ENCODE assay signal across 8 cellular contexts in the genomic region with DNA sequence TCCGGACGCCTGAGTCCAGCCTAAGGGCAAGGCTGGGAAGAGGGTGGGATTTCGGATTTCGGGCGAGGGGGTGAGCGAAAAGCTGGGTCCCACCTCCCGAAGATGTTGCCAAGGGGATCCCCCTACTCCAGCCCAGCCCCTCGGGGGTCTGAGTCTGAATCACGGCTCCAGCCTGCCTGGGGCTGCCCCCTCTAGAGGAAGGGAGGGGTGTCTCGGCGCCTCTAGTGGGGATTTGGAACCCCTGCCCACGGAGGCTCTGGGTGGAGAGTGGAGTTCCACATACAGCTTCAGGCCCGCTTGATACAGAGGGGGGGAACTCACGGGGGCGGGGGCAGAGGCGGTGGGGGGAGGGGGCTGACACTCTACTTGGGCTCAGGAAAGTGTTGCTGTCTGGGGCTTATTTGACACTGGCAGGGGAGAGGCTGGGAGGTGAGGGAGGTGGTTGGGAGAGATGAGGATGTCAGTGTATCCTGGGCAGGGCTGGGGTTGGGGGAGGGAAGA. TPM values are rescaled to one million over a fixed set of nuclear protein-coding genes. Genes with fewer than 3 reads are reported as not detected.
A peak's percentile ranks its signal among the peaks of the same experiment; 100 is the strongest.
DNase-seq lines count a peak whose midpoint lies in the region; ATAC-seq and TF ChIP-seq lines count a peak whose summit lies in the region.

No MANE protein-coding gene starts in this region.

- H3F3A ChIP-seq in PC-3 (ENCODE audit: low read length, unreplicated experiment) = no peaks in the 10 kb centered on the region
- H3F3A ChIP-seq in neural cell (ENCODE audit: insufficient read depth, low read length, poor library complexity, severe bottlenecking) = no peaks in the 10 kb centered on the region

- no peak for TF ChIP-seq RAD21 in neural cell (conservative IDR thresholded peaks at IDR 0.05)

- H3K9me3 ChIP-seq in PC-3 (ENCODE audit: low read length) (no peaks in the 10 kb centered on the region), neural cell (ENCODE audit: low read length) (no peaks in the 10 kb centered on the region)

- no peaks in the 10 kb centered on the region for H3K9me3 Mint-ChIP-seq in activated T-cell treated with anti-CD3 and anti-CD28 coated beads, Interleukin-2, amount 50 U/mL, for 4 hours

- no peak for TF ChIP-seq EP300 in neural cell (conservative IDR thresholded peaks at IDR 0.05; ENCODE audit: poor library complexity, severe bottlenecking)

- no peak for DNase-seq in AG09319 (ENCODE audit: extremely low read depth, low read depth)
- DNase-seq in PC-3 = no peak
- no peak for DNase-seq in fibroblast of the aortic adventitia (ENCODE audit: low read depth)
- no peak for DNase-seq in activated T-cell treated with anti-CD3 and anti-CD28 coated beads, Interleukin-2, amount 50 U/mL, for 4 hours
- DNase-seq in NCI-H1694 (lab: John Stamatoyannopoulos, UW) = no peak
- no peak for DNase-seq in RPMI8226

- H3K27ac ChIP-seq in PC-3 (ENCODE audit: low read length) (no peak overlapping the region), neural cell (ENCODE audit: low read length) (peak overlapping the region; percentile 86)

- peak overlapping the region; percentile 84 for H3K9ac ChIP-seq in PC-3 (ENCODE audit: low read length)
- peak overlapping the region; percentile 84 for H3K9ac ChIP-seq in neural cell (ENCODE audit: low read length)

- no peaks in the 10 kb centered on the region for H3K27me3 ChIP-seq in PC-3 (ENCODE audit: low read length)
- no peaks in the 10 kb centered on the region for H3K27me3 ChIP-seq in neural cell (ENCODE audit: insufficient read depth, low read depth, low read length)

- H3K36me3 ChIP-seq in PC-3 (ENCODE audit: low read depth, low read length) (no peaks in the 10 kb centered on the region), neural cell (ENCODE audit: insufficient read depth, low read length) (no peaks in the 10 kb centered on the region)

- intact Hi-C loops in PC-3 (cut with micrococcal nuclease) = loop anchor here (1.0 kb wide), 1 partner anchor 35 kb away; no protein-coding TSS in a partner anchor

- 0 out of 2 replicates have a peak, but pooled peaks cover 4% of the 10 kb centered on the region for H4K20me1 ChIP-seq in PC-3 (ENCODE audit: low read length)
- no peaks in the 10 kb centered on the region for H4K20me1 ChIP-seq in neural cell (ENCODE audit: insufficient read depth)

- peak; percentile 16 for TF ChIP-seq CTCF in AG09319 (IDR thresholded peaks at IDR 0.05; ENCODE audit: low read depth, low read length)
- no peak for TF ChIP-seq CTCF in PC-3 (conservative IDR thresholded peaks at IDR 0.05; ENCODE audit: low read depth, low read length)
- peak; percentile 47 for TF ChIP-seq CTCF in fibroblast of the aortic adventitia (IDR thresholded peaks at IDR 0.05; ENCODE audit: insufficient read depth, low read length)
- peak; percentile 39 for TF ChIP-seq CTCF in neural cell (IDR thresholded peaks at IDR 0.05; ENCODE audit: poor library complexity, severe bottlenecking)

- H3K4me2 ChIP-seq in PC-3 (ENCODE audit: low read length) (peak overlapping the region; percentile 87), neural cell (ENCODE audit: low read length) (peak overlapping the region; percentile 97)

- H3K79me2 ChIP-seq in PC-3 (ENCODE audit: low read length) = peaks cover 57% of the 10 kb centered on the region
- H3K79me2 ChIP-seq in neural cell (replicated peaks; ENCODE audit: insufficient read depth, low read length) = peaks cover 50% of the 10 kb centered on the region

- POLR2A ChIA-PET in PC-3 (lab: Charles Lee; ENCODE audit: unreplicated experiment) = interaction anchor here (0.7 kb wide), 1 partner anchor 17 kb away, joined by 5 read pairs; no protein-coding TSS in a partner anchor

- peaks cover 52% of the 10 kb centered on the region for H3K27me3 Mint-ChIP-seq in activated T-cell treated with anti-CD3 and anti-CD28 coated beads, Interleukin-2, amount 50 U/mL, for 4 hours (ENCODE audit: low read depth)

- peaks cover 6% of the 10 kb centered on the region for H3K4me1 Mint-ChIP-seq in activated T-cell treated with anti-CD3 and anti-CD28 coated beads, Interleukin-2, amount 50 U/mL, for 4 hours (ENCODE audit: low read depth)

- no TSS peak for BruUV-seq in PC-3 (replicated peaks; lab: Mats Ljungman, UMichigan)

- H2AFZ ChIP-seq in PC-3 (ENCODE audit: low read length) (peak overlapping the region; percentile 92), neural cell (ENCODE audit: low read depth, low read length) (peak overlapping the region; percentile 53)

- ATAC-seq in PC-3 (peak; percentile 12), GM21381 (IDR thresholded peaks at IDR 0.05; ENCODE audit: unreplicated experiment) (no peak)
- ATAC-seq in activated T-cell treated with anti-CD3 and anti-CD28 coated beads, Interleukin-2, amount 50 U/mL, for 4 hours = no peak

- no peaks in the 10 kb centered on the region for H3K36me3 Mint-ChIP-seq in activated T-cell treated with anti-CD3 and anti-CD28 coated beads, Interleukin-2, amount 50 U/mL, for 4 hours (ENCODE audit: insufficient read depth)

- no peaks in the 10 kb centered on the region for H3K9me2 ChIP-seq in PC-3 (replicated peaks; ENCODE audit: low read length)
- H3K9me2 ChIP-seq in neural cell (ENCODE audit: insufficient read depth, low read length) = no peaks in the 10 kb centered on the region

- H3K4me3 Mint-ChIP-seq in activated T-cell treated with anti-CD3 and anti-CD28 coated beads, Interleukin-2, amount 50 U/mL, for 4 hours = no peak overlapping the region

- CTCF ChIA-PET in PC-3 (lab: Charles Lee) = interaction anchor here (0.7 to 1.2 kb wide), 2 partner anchors 17 to 22 kb away, joined by 4 to 5 read pairs; no protein-coding TSS in a partner anchor

- peaks cover 27% of the 10 kb centered on the region for H3K4me1 ChIP-seq in PC-3 (ENCODE audit: insufficient read depth, low read length)

- H3K4me3 ChIP-seq in PC-3 (ENCODE audit: low read length) = peak overlapping the region; percentile 96
- peak overlapping the region; percentile 90 for H3K4me3 ChIP-seq in fibroblast of the aortic adventitia (ENCODE audit: low read depth, low read length)
- peak overlapping the region; percentile 94 for H3K4me3 ChIP-seq in neural cell (ENCODE audit: low read length)

TF ChIP-seq in neural cell, 6 proteins besides CTCF, POLR2A, EP300 and RAD21:
- TF ChIP-seq TAF1 (IDR thresholded peaks at IDR 0.05; ENCODE audit: low read depth) (no peak), MXI1 (conservative IDR thresholded peaks at IDR 0.05; ENCODE audit: poor library complexity, severe bottlenecking) (no peak), EZH2 (IDR thresholded peaks at IDR 0.05; ENCODE audit: borderline replicate concordance, insufficient read depth, low read length, poor library complexity, severe bottlenecking) (no peak), SMC3 (conservative IDR thresholded peaks at IDR 0.05; ENCODE audit: poor library complexity) (no peak), POLR2AphosphoS5 (IDR thresholded peaks at IDR 0.05) (no peak)
- TF ChIP-seq, protein P1, sequence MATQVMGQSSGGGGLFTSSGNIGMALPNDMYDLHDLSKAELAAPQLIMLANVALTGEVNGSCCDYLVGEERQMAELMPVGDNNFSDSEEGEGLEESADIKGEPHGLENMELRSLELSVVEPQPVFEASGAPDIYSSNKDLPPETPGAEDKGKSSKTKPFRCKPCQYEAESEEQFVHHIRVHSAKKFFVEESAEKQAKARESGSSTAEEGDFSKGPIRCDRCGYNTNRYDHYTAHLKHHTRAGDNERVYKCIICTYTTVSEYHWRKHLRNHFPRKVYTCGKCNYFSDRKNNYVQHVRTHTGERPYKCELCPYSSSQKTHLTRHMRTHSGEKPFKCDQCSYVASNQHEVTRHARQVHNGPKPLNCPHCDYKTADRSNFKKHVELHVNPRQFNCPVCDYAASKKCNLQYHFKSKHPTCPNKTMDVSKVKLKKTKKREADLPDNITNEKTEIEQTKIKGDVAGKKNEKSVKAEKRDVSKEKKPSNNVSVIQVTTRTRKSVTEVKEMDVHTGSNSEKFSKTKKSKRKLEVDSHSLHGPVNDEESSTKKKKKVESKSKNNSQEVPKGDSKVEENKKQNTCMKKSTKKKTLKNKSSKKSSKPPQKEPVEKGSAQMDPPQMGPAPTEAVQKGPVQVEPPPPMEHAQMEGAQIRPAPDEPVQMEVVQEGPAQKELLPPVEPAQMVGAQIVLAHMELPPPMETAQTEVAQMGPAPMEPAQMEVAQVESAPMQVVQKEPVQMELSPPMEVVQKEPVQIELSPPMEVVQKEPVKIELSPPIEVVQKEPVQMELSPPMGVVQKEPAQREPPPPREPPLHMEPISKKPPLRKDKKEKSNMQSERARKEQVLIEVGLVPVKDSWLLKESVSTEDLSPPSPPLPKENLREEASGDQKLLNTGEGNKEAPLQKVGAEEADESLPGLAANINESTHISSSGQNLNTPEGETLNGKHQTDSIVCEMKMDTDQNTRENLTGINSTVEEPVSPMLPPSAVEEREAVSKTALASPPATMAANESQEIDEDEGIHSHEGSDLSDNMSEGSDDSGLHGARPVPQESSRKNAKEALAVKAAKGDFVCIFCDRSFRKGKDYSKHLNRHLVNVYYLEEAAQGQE (IDR thresholded peaks at IDR 0.05; ENCODE audit: borderline replicate concordance) = no peak

RNA-seq across cellular contexts. Expression of gene KIRREL1, which starts 0.7 kb away (rescaled TPM):
- total RNA-seq in PC-3 (2014; rRNA removed) = 49.8 and 57.1 TPM in 2 replicates
- total RNA-seq in fibroblast of the aortic adventitia (ENCODE audit: low replicate concordance) = 96.8 and 96.9 TPM in 2 replicates
- polyA plus RNA-seq in neural cell = 12.9 and 15.7 TPM in 2 replicates
- 41.4 and 44.6 TPM in 2 replicates for polyA minus RNA-seq in neural cell
- total RNA-seq in activated T-cell treated with anti-CD3 and anti-CD28 coated beads, Interleukin-2, amount 50 U/mL, for 4 hours = under 1 TPM; 0.15 to 0.29 (median 0.16) TPM

Comparison
In these comparisons a context has a peak if more than half of its experiments do, and no peak if none do; other contexts are left out.
1. RNA of gene KIRREL1, which starts 0.7 kb away (total RNA-seq): 96.8 to 96.9 TPM in fibroblast of the aortic adventitia and 49.8 to 57.1 TPM in PC-3; 0.15 to 0.29 TPM in activated T-cell treated with anti-CD3 and anti-CD28 coated beads, Interleukin-2, amount 50 U/mL, for 4 hours; every median in the first group is over 10 times any median in the second.
2. Peak in every context shown above with its lines, with median percentiles within 50 percentile points of each other: H3K4me3 ChIP-seq.